8 cellular contexts compared by ENCODE assay signal in genomic region chr18:35143615-35144596, GRCh38.
DNase-seq lines count a peak whose midpoint lies in the region; ATAC-seq and TF ChIP-seq lines count a peak whose summit lies in the region.

No MANE protein-coding gene starts in this region.

- CTCF ChIA-PET in activated CD4-positive, alpha-beta T cell treated with anti-CD3 and anti-CD28 coated beads, Interleukin-2, amount 10 ng/mL, durations not matched to agents 7 days and 5 days (lab: Charles Lee), result interaction anchor here (0.6 to 1.3 kb wide), 8 partner anchors 19 to 163 kb away, joined by 3 to 7 read pairs (median 3); no protein-coding TSS in a partner anchor

- H3K27me3 Mint-ChIP-seq in T-helper 2 cell treated with Interferon-gamma antibody and Interleukin-4, amounts not matched to agents 5 μg/mL and 100 μg/mL, for 36 hours (ENCODE audit: low read depth), result peaks cover 2% of the 10 kb centered on the region
- no peaks in the 10 kb centered on the region for H3K27me3 Mint-ChIP-seq in activated CD4-positive, alpha-beta T cell treated with anti-CD3 and anti-CD28 coated beads, Interleukin-2, amount 10 ng/mL, durations not matched to agents 7 days and 5 days
- peaks cover 2% of the 10 kb centered on the region for H3K27me3 Mint-ChIP-seq in neural progenitor cell (ENCODE audit: insufficient read depth, low read depth)

- no peaks in the 10 kb centered on the region for H4K20me1 ChIP-seq in neural progenitor cell (ENCODE audit: low read depth)

- peaks cover 9% of the 10 kb centered on the region for H3K36me3 Mint-ChIP-seq in T-helper 2 cell treated with Interferon-gamma antibody and Interleukin-4, amounts not matched to agents 5 μg/mL and 100 μg/mL, for 36 hours (ENCODE audit: low read depth)
- H3K36me3 Mint-ChIP-seq in activated CD4-positive, alpha-beta T cell treated with anti-CD3 and anti-CD28 coated beads, Interleukin-2, amount 10 ng/mL, durations not matched to agents 7 days and 5 days (ENCODE audit: low read depth), result peaks cover 31% of the 10 kb centered on the region
- H3K36me3 Mint-ChIP-seq in neural progenitor cell, result peaks cover 16% of the 10 kb centered on the region

- no peaks in the 10 kb centered on the region for H3K4me1 ChIP-seq in neural progenitor cell

- DNase-seq in T-helper 2 cell (peak in 3 of 5 experiments; percentile 2 to 19 (median 9)), NCI-H2196 (lab: John Stamatoyannopoulos, UW; ENCODE audit: unreplicated experiment) (peak; percentile 73), fibroblast of mammary gland (ENCODE audit: low read depth) (peak; percentile 66), neural progenitor cell (ENCODE audit: low spot score) (peak; percentile 77)
- DNase-seq in T-helper 2 cell treated with Interferon-gamma antibody and Interleukin-4, amounts not matched to agents 5 μg/mL and 100 μg/mL, for 36 hours (ENCODE audit: low spot score), result no peak
- peak; percentile 38 for DNase-seq in activated CD4-positive, alpha-beta T cell treated with anti-CD3 and anti-CD28 coated beads, Interleukin-2, amount 10 ng/mL, durations not matched to agents 7 days and 5 days

- H3K79me2 ChIP-seq in neural progenitor cell (ENCODE audit: low read depth), result no peaks in the 10 kb centered on the region

- H3K36me3 ChIP-seq in neural progenitor cell, result no peaks in the 10 kb centered on the region

- H3K9me3 ChIP-seq in neural progenitor cell (ENCODE audit: low read depth), result no peaks in the 10 kb centered on the region

- TF ChIP-seq CTCF in fibroblast of mammary gland (conservative IDR thresholded peaks at IDR 0.05; ENCODE audit: control insufficient read depth, insufficient read depth, low read depth, low read length), result peak; percentile 91
- TF ChIP-seq CTCF in neural progenitor cell (IDR thresholded peaks at IDR 0.05), result peak; percentile 79

- no peak overlapping the region for H3K4me2 ChIP-seq in neural progenitor cell

- H3F3A ChIP-seq in neural progenitor cell (ENCODE audit: low read depth), result peaks cover 4% of the 10 kb centered on the region

- H3K27ac Mint-ChIP-seq in T-helper 2 cell treated with Interferon-gamma antibody and Interleukin-4, amounts not matched to agents 5 μg/mL and 100 μg/mL, for 36 hours, result no peak overlapping the region
- H3K27ac Mint-ChIP-seq in activated CD4-positive, alpha-beta T cell treated with anti-CD3 and anti-CD28 coated beads, Interleukin-2, amount 10 ng/mL, durations not matched to agents 7 days and 5 days, result no peak overlapping the region
- no peak overlapping the region for H3K27ac Mint-ChIP-seq in neural progenitor cell

- no peak overlapping the region for H2AFZ ChIP-seq in neural progenitor cell (replicated peaks)

- H3K4me3 Mint-ChIP-seq in T-helper 2 cell treated with Interferon-gamma antibody and Interleukin-4, amounts not matched to agents 5 μg/mL and 100 μg/mL, for 36 hours, result no peak overlapping the region
- H3K4me3 Mint-ChIP-seq in activated CD4-positive, alpha-beta T cell treated with anti-CD3 and anti-CD28 coated beads, Interleukin-2, amount 10 ng/mL, durations not matched to agents 7 days and 5 days, result no peak overlapping the region
- no peak overlapping the region for H3K4me3 Mint-ChIP-seq in neural progenitor cell

- peaks cover 3% of the 10 kb centered on the region for H3K4me1 Mint-ChIP-seq in T-helper 2 cell treated with Interferon-gamma antibody and Interleukin-4, amounts not matched to agents 5 μg/mL and 100 μg/mL, for 36 hours (ENCODE audit: low read depth)
- H3K4me1 Mint-ChIP-seq in activated CD4-positive, alpha-beta T cell treated with anti-CD3 and anti-CD28 coated beads, Interleukin-2, amount 10 ng/mL, durations not matched to agents 7 days and 5 days, result peaks cover 11% of the 10 kb centered on the region
- no peaks in the 10 kb centered on the region for H3K4me1 Mint-ChIP-seq in neural progenitor cell

- ATAC-seq in HG02884 (IDR thresholded peaks at IDR 0.05; ENCODE audit: unreplicated experiment), result peak; percentile 50
- ATAC-seq in GM19324 (IDR thresholded peaks at IDR 0.05; ENCODE audit: low FRiP score, unreplicated experiment), result no peak

- no peak overlapping the region for H3K27ac ChIP-seq in neural progenitor cell

- no peaks in the 10 kb centered on the region for H3K27me3 ChIP-seq in neural progenitor cell

- H3K9ac ChIP-seq in neural progenitor cell, result no peak overlapping the region

- H3K4me3 ChIP-seq in fibroblast of mammary gland (ENCODE audit: control insufficient read depth, low read depth, low read length) (no peak overlapping the region), neural progenitor cell (no peak overlapping the region)

- H3K9me3 Mint-ChIP-seq in T-helper 2 cell treated with Interferon-gamma antibody and Interleukin-4, amounts not matched to agents 5 μg/mL and 100 μg/mL, for 36 hours, result peaks cover 8% of the 10 kb centered on the region
- peaks cover 8% of the 10 kb centered on the region for H3K9me3 Mint-ChIP-seq in activated CD4-positive, alpha-beta T cell treated with anti-CD3 and anti-CD28 coated beads, Interleukin-2, amount 10 ng/mL, durations not matched to agents 7 days and 5 days
- peaks cover 11% of the 10 kb centered on the region for H3K9me3 Mint-ChIP-seq in neural progenitor cell

- POLR2A ChIA-PET in activated CD4-positive, alpha-beta T cell treated with anti-CD3 and anti-CD28 coated beads, Interleukin-2, amount 10 ng/mL, durations not matched to agents 7 days and 5 days (lab: Charles Lee), result no interaction called here
